ENCODE assay signal across 8 cellular contexts in the genomic region with DNA sequence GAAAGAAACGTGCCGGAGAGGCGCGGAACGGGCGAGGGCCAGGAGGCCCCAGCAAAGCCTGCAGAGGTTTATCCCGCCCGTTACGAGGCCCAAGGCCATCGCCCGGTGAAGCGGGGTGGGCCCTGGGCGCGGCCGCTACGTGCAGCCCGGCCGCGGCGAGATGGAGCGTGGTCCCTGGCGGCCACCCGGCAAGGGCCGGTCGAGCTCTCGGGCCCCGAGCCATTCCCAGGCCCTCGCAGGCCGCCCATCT. TPM values are rescaled to one million over a fixed set of nuclear protein-coding genes. Genes with fewer than 3 reads are reported as not detected.
DNase-seq lines count a peak whose midpoint lies in the region; ATAC-seq, FAIRE-seq and TF ChIP-seq lines count a peak whose summit lies in the region.

No MANE protein-coding gene starts in this region.

- H3K4me3 Mint-ChIP-seq in progenitor cell of endocrine pancreas (ENCODE audit: low read depth), result peak overlapping the region; percentile 99

- peak overlapping the region; percentile 91 for H3K9ac ChIP-seq in DND-41 (ENCODE audit: low read depth, low read length)

- no peak for ATAC-seq in DND-41 (ENCODE audit: insufficient read depth, low read depth)

- peak overlapping the region; percentile 30; the same call in 1 of the 2 replicates for H2AFZ ChIP-seq in DND-41 (ENCODE audit: low read depth, low read length)

- H3K79me2 ChIP-seq in DND-41 (ENCODE audit: insufficient read depth, low read length), result peaks cover 60% of the 10 kb centered on the region

- H3K27ac ChIP-seq in DND-41 (ENCODE audit: low read length) (peak overlapping the region; percentile 97), SJCRH30 (peak overlapping the region; percentile 98), esophagus muscularis mucosa (replicated peaks in 1 of 4) (peak overlapping the region; percentile 94 to 99 (median 96))

- FAIRE-seq in GM12891 (lab: Jason Lieb, UNC), result no peak

- TF ChIP-seq EP300 in esophagus muscularis mucosa (IDR thresholded peaks at IDR 0.05), result no peak

- H3K36me3 ChIP-seq in DND-41 (ENCODE audit: insufficient read depth, low read length) (peaks cover 30% of the 10 kb centered on the region), SJCRH30 (peaks cover 36% of the 10 kb centered on the region), esophagus muscularis mucosa (no peaks in the 10 kb centered on the region)

- peaks cover 59% of the 10 kb centered on the region for H3K4me1 ChIP-seq in DND-41 (ENCODE audit: insufficient read depth, low read length)
- peaks cover 28% of the 10 kb centered on the region for H3K4me1 ChIP-seq in SJCRH30
- H3K4me1 ChIP-seq in esophagus muscularis mucosa, result peaks cover 48 to 61% (median 59%) of the 10 kb centered on the region in 4 donors

- H3K27me3 Mint-ChIP-seq in progenitor cell of endocrine pancreas, result no peaks in the 10 kb centered on the region

- peaks cover 43% of the 10 kb centered on the region for H4K20me1 ChIP-seq in DND-41 (ENCODE audit: insufficient read depth, low read length)

- TF ChIP-seq POLR2A in esophagus muscularis mucosa (IDR thresholded peaks at IDR 0.05; ENCODE audit: low read depth), result no peak
- TF ChIP-seq POLR2A in GM12891 (IDR thresholded peaks at IDR 0.05; ENCODE audit: low read depth, low read length), result no peak

- no peak for TF ChIP-seq CTCF in DND-41 (IDR thresholded peaks at IDR 0.05; ENCODE audit: borderline replicate concordance, extremely low read depth, low read length, poor library complexity, severe bottlenecking)
- TF ChIP-seq CTCF in esophagus muscularis mucosa (IDR thresholded peaks at IDR 0.05), result no peak
- TF ChIP-seq CTCF in progenitor cell of endocrine pancreas (IDR thresholded peaks at IDR 0.05; ENCODE audit: unreplicated experiment), result peak; percentile 15

- H3K36me3 Mint-ChIP-seq in progenitor cell of endocrine pancreas (ENCODE audit: insufficient read depth), result peaks cover 2% of the 10 kb centered on the region

- intact Hi-C loops in esophagus muscularis mucosa (cut with DNase I), result loop anchor here (5.0 kb wide), 1 partner anchor 33 kb away; a partner anchor contains a TSS

- no peaks in the 10 kb centered on the region for H3K9me3 Mint-ChIP-seq in progenitor cell of endocrine pancreas (ENCODE audit: low read depth)

- DNase-seq in DND-41, result no peak
- DNase-seq in SJCRH30, result no peak
- no peak for DNase-seq in esophagus muscularis mucosa (ENCODE audit: extremely low spot score)
- DNase-seq in progenitor cell of endocrine pancreas (ENCODE audit: low spot score, unreplicated experiment), result no peak
- no peak for DNase-seq in DMS 273 (lab: John Stamatoyannopoulos, UW; ENCODE audit: unreplicated experiment)
- DNase-seq in activated CD4-positive, CD25-positive, alpha-beta regulatory T cell treated with anti-CD3 and anti-CD28 coated beads, Interleukin-2, amount 50 U/mL, for 72 hours, result no peak
- no peak for DNase-seq in GM12891 (ENCODE audit: insufficient read length, low spot score)
- no peak for DNase-seq in NOMO-1 treated with dmso at 0.1 percent for 144 hours (lab: John Stamatoyannopoulos, UW; ENCODE audit: unreplicated experiment)

- peak overlapping the region; percentile 98 for H3K4me2 ChIP-seq in DND-41 (ENCODE audit: insufficient read depth, low read length)

- H3K9me3 ChIP-seq in DND-41 (ENCODE audit: insufficient read depth, low read length, severe bottlenecking) (no peaks in the 10 kb centered on the region), SJCRH30 (replicated peaks) (no peaks in the 10 kb centered on the region), esophagus muscularis mucosa (no peaks in the 10 kb centered on the region)

- no peaks in the 10 kb centered on the region for H3K27me3 ChIP-seq in DND-41 (ENCODE audit: insufficient read depth, low read length, poor library complexity)
- no peaks in the 10 kb centered on the region for H3K27me3 ChIP-seq in SJCRH30
- no peaks in the 10 kb centered on the region for H3K27me3 ChIP-seq in esophagus muscularis mucosa

- H3K4me3 ChIP-seq in DND-41 (ENCODE audit: low read depth in 1 of 2, low read length in 2 of 2), result peak overlapping the region; percentile 89 to 99; a peak in 3 of 4 replicates
- peak overlapping the region; percentile 96 for H3K4me3 ChIP-seq in SJCRH30
- H3K4me3 ChIP-seq in esophagus muscularis mucosa, result peak overlapping the region; percentile 69 to 92 (median 83)

- under 1% methylated on average over 20 of the region's 29 CpGs for WGBS in esophagus muscularis mucosa

- H3K4me1 Mint-ChIP-seq in progenitor cell of endocrine pancreas (ENCODE audit: low read depth), result peaks cover 46% of the 10 kb centered on the region

- H3K27ac Mint-ChIP-seq in progenitor cell of endocrine pancreas, result peak overlapping the region; percentile 98

TF ChIP-seq in GM12891, 5 proteins besides CTCF, POLR2A, EP300 and RAD21:
- TF ChIP-seq SPI1 (IDR thresholded peaks at IDR 0.05; ENCODE audit: low read depth, low read length), result no peak
- no peak for TF ChIP-seq TAF1 (IDR thresholded peaks at IDR 0.05; ENCODE audit: low read depth, low read length)
- TF ChIP-seq PAX5 (IDR thresholded peaks at IDR 0.05; ENCODE audit: insufficient read depth, low read length, severe bottlenecking), result no peak
- no peak for TF ChIP-seq POLR2AphosphoS5 (IDR thresholded peaks at IDR 0.05; ENCODE audit: low read depth, low read length)
- TF ChIP-seq POU2F2 (IDR thresholded peaks at IDR 0.05; ENCODE audit: low read depth, low read length), result no peak

RNA-seq across cellular contexts. Expression of a gene that starts 1.1 kb away (rescaled TPM):
- total RNA-seq in SJCRH30 (2014; rRNA removed; shearing (Covaris generic)), result 1,855 and 1,858 TPM in 2 replicates
- total RNA-seq in esophagus muscularis mucosa (100 to 1,000 TPM; 392 to 605 (median 482) TPM), progenitor cell of endocrine pancreas (511 and 525 TPM in 2 replicates)
- 1,892 TPM for polyA plus RNA-seq in GM12891 (2012; ENCODE audit: low read depth, missing spikeins)

RNA-seq across cellular contexts. Expression of a gene that starts 32.3 kb away (rescaled TPM):
- 0.35 TPM in 1 of 2 replicates, not detected in the other for total RNA-seq in SJCRH30 (2014; rRNA removed; shearing (Covaris generic))
- 1 to 10 TPM in 2 of 4 donors, under 1 TPM in 2; 0.33 to 2.5 (median 0.75) TPM for total RNA-seq in esophagus muscularis mucosa
- 4.0 and 5.0 TPM in 2 replicates for total RNA-seq in progenitor cell of endocrine pancreas
- polyA plus RNA-seq in GM12891 (2012; ENCODE audit: low read depth, missing spikeins), result 0.19 TPM

RNA-seq across cellular contexts. Expression of a gene that starts 42.5 kb away (rescaled TPM):
- total RNA-seq in SJCRH30 (2014; rRNA removed; shearing (Covaris generic)), result 36.1 and 52.5 TPM in 2 replicates
- total RNA-seq in esophagus muscularis mucosa (10 to 100 TPM; 46.5 to 79.0 (median 53.7) TPM), progenitor cell of endocrine pancreas (131 and 134 TPM in 2 replicates)
- 32.6 TPM for polyA plus RNA-seq in GM12891 (2012; ENCODE audit: low read depth, missing spikeins)
